In genomic region chr4:101355246-101355645, GRCh38 we compare ENCODE assay signal across 13 cellular contexts. TPM values are rescaled to one million over a fixed set of nuclear protein-coding genes. Genes with fewer than 3 reads are reported as not detected.
DNase-seq lines count a peak whose midpoint lies in the region; ATAC-seq, FAIRE-seq and TF ChIP-seq lines count a peak whose summit lies in the region.
"Had no signal": no experiment of that assay in that cellular context is flagged by ENCODE, and none has a peak within 500 bp of the region (broad histone marks: within the 10 kb centered on the region; RNA-seq: fewer than 3 reads in every experiment).

No MANE protein-coding gene starts in this region.

- H3K27me3 Mint-ChIP-seq in activated CD8-positive, alpha-beta T cell treated with anti-CD3 and anti-CD28 coated beads for 36 hours, result peaks cover 29% of the 10 kb centered on the region
- H3K27me3 Mint-ChIP-seq in endothelial cell (ENCODE audit: unreplicated experiment), result peaks cover 5% of the 10 kb centered on the region

- H3K9me3 ChIP-seq in DOHH2 (ENCODE audit: control insufficient read depth, insufficient read depth, low read length), result no peaks in the 10 kb centered on the region
- no peaks in the 10 kb centered on the region for H3K9me3 ChIP-seq in MM.1S (replicated peaks; ENCODE audit: insufficient read depth, low read length)
- H3K9me3 ChIP-seq in pancreas, result no peaks in the 10 kb centered on the region
- H3K9me3 ChIP-seq: BE2C, lower lobe of right lung had no signal

- TF ChIP-seq CTCF in DOHH2 (IDR thresholded peaks at IDR 0.05; ENCODE audit: low read depth, low read length, poor library complexity, severe bottlenecking) (no peak), MM.1S (IDR thresholded peaks at IDR 0.05; ENCODE audit: low read length) (no peak), pancreas (IDR thresholded peaks at IDR 0.05) (no peak), endothelial cell (IDR thresholded peaks at IDR 0.05; ENCODE audit: unreplicated experiment) (no peak)
- no peak for TF ChIP-seq CTCF in activated CD8-positive, alpha-beta T cell treated with anti-CD3 and anti-CD28 coated beads for 36 hours (IDR thresholded peaks at IDR 0.05)

- H3K4me1 ChIP-seq in DOHH2 (ENCODE audit: control insufficient read depth, low read length), result peaks cover 48% of the 10 kb centered on the region
- H3K4me1 ChIP-seq in MM.1S (ENCODE audit: low read length), result peaks cover 28% of the 10 kb centered on the region
- H3K4me1 ChIP-seq in pancreas, result peaks cover 0 to 10% (median 0%) of the 10 kb centered on the region in 3 donors

- H3K9me2 ChIP-seq in DOHH2 (replicated peaks; ENCODE audit: control insufficient read depth, low read length), result no peaks in the 10 kb centered on the region; the same call in 1 of the 2 replicates
- no peaks in the 10 kb centered on the region for H3K9me2 ChIP-seq in MM.1S (replicated peaks; ENCODE audit: insufficient read depth, low read length)

- H3K79me2 ChIP-seq in DOHH2 (ENCODE audit: control insufficient read depth, low read length), result no peaks in the 10 kb centered on the region
- H3K79me2 ChIP-seq in MM.1S (ENCODE audit: low read length), result no peaks in the 10 kb centered on the region

- H3K4me2 ChIP-seq in DOHH2 (ENCODE audit: low read length) (peak overlapping the region; percentile 78), MM.1S (ENCODE audit: low read depth, low read length) (peak overlapping the region; percentile 30)

- H3F3A ChIP-seq in DOHH2 (ENCODE audit: control insufficient read depth, insufficient read depth) (0 out of 2 replicates have a peak, but pooled peaks cover 3% of the 10 kb centered on the region), MM.1S (ENCODE audit: insufficient read depth, low read length) (no peaks in the 10 kb centered on the region)

- H3K9me3 Mint-ChIP-seq in activated CD8-positive, alpha-beta T cell treated with anti-CD3 and anti-CD28 coated beads for 36 hours, result no peaks in the 10 kb centered on the region
- no peaks in the 10 kb centered on the region for H3K9me3 Mint-ChIP-seq in endothelial cell (ENCODE audit: unreplicated experiment)
- H3K9me3 Mint-ChIP-seq: stimulated activated naive CD8-positive, alpha-beta T cell treated with anti-CD3 and anti-CD28 coated beads, Interleukin-15, Interleukin-2, amounts not matched to agents 100 ng/mL and 50 ng/mL, for 24 hours had no signal

- peak overlapping the region; percentile 47 for H3K27ac ChIP-seq in DOHH2 (ENCODE audit: low read depth, low read length)
- peak overlapping the region; percentile 59; the same call in 1 of the 2 replicates for H3K27ac ChIP-seq in MM.1S (ENCODE audit: low read length)
- H3K27ac ChIP-seq in pancreas, result no peak overlapping the region
- H3K27ac ChIP-seq: lower lobe of right lung had no signal

- no peaks in the 10 kb centered on the region for H3K36me3 ChIP-seq in DOHH2 (ENCODE audit: control insufficient read depth, low read length)
- H3K36me3 ChIP-seq in MM.1S (replicated peaks; ENCODE audit: insufficient read depth, low read length), result no peaks in the 10 kb centered on the region
- H3K36me3 ChIP-seq in pancreas, result no peaks in the 10 kb centered on the region
- H3K36me3 ChIP-seq: BE2C, lower lobe of right lung had no signal

- no peak overlapping the region; the same call in 1 of the 2 replicates for H3K9ac ChIP-seq in MM.1S (ENCODE audit: low read length)

- intact Hi-C loops in pancreas (cut with DNase I), result no loop called here
- intact Hi-C loops in activated CD8-positive, alpha-beta T cell treated with anti-CD3 and anti-CD28 coated beads for 36 hours (cut with micrococcal nuclease), result no loop called here

- H4K20me1 ChIP-seq in DOHH2 (ENCODE audit: control insufficient read depth, insufficient read depth, low read depth, low read length), result no peaks in the 10 kb centered on the region
- H4K20me1 ChIP-seq in MM.1S (ENCODE audit: insufficient read depth, low read length), result no peaks in the 10 kb centered on the region

- CTCF ChIA-PET in activated CD8-positive, alpha-beta T cell treated with anti-CD3 and anti-CD28 coated beads for 36 hours (lab: Charles Lee), result interaction anchor here (1.3 kb wide), 1 partner anchor 7 kb away, joined by 3 read pairs; no protein-coding TSS in a partner anchor

- no peak overlapping the region for H3K27ac Mint-ChIP-seq in activated CD8-positive, alpha-beta T cell treated with anti-CD3 and anti-CD28 coated beads for 36 hours
- H3K27ac Mint-ChIP-seq in endothelial cell (ENCODE audit: unreplicated experiment), result no peak overlapping the region
- H3K27ac Mint-ChIP-seq: stimulated activated naive CD8-positive, alpha-beta T cell treated with anti-CD3 and anti-CD28 coated beads, Interleukin-15, Interleukin-2, amounts not matched to agents 100 ng/mL and 50 ng/mL, for 24 hours had no signal

- H3K4me3 ChIP-seq in DOHH2 (ENCODE audit: low read length) (peak overlapping the region; percentile 64), MM.1S (ENCODE audit: low read length) (peak overlapping the region; percentile 5; the same call in 1 of the 2 replicates), pancreas (no peak overlapping the region)
- H3K4me3 ChIP-seq: lower lobe of right lung had no signal

- POLR2A ChIA-PET in activated CD8-positive, alpha-beta T cell treated with anti-CD3 and anti-CD28 coated beads for 36 hours (lab: Charles Lee), result no interaction called here

- no peaks in the 10 kb centered on the region for H3K4me1 Mint-ChIP-seq in activated CD8-positive, alpha-beta T cell treated with anti-CD3 and anti-CD28 coated beads for 36 hours (ENCODE audit: low read depth)
- H3K4me1 Mint-ChIP-seq in endothelial cell (ENCODE audit: unreplicated experiment), result peaks cover 4% of the 10 kb centered on the region

- H3K36me3 Mint-ChIP-seq in activated CD8-positive, alpha-beta T cell treated with anti-CD3 and anti-CD28 coated beads for 36 hours (ENCODE audit: low read depth), result no peaks in the 10 kb centered on the region
- no peaks in the 10 kb centered on the region for H3K36me3 Mint-ChIP-seq in endothelial cell (ENCODE audit: low read depth, unreplicated experiment)

- DNase-seq in MM.1S (peak; percentile 60), pancreas (no peak), endothelial cell (ENCODE audit: low spot score) (no peak)
- no peak for DNase-seq in activated CD4-positive, alpha-beta T cell treated with anti-CD3 and anti-CD28 coated beads, Interleukin-2, amount 50 U/mL, for 4 hours
- no peak for DNase-seq in activated CD8-positive, alpha-beta T cell treated with anti-CD3 and anti-CD28 coated beads for 36 hours
- DNase-seq: activated CD4-positive, alpha-beta T cell treated with anti-CD3 and anti-CD28 coated beads for 48 hours; anterior cingulate cortex; BE2C; lower lobe of right lung had no signal

- 76 to 77% methylated on average over 3 of the region's 3 CpGs for WGBS in pancreas, 2 donors

- H3K4me3 Mint-ChIP-seq in activated CD8-positive, alpha-beta T cell treated with anti-CD3 and anti-CD28 coated beads for 36 hours, result no peak overlapping the region
- no peak overlapping the region for H3K4me3 Mint-ChIP-seq in endothelial cell (ENCODE audit: unreplicated experiment)
- H3K4me3 Mint-ChIP-seq: stimulated activated naive CD8-positive, alpha-beta T cell treated with anti-CD3 and anti-CD28 coated beads, Interleukin-15, Interleukin-2, amounts not matched to agents 100 ng/mL and 50 ng/mL, for 24 hours had no signal

- FAIRE-seq in pancreas (lab: Jason Lieb, UNC), result no peak

- H2AFZ ChIP-seq in MM.1S (ENCODE audit: low read length), result peak overlapping the region; percentile 40

- peak; percentile 95 for ATAC-seq in GM19395 (IDR thresholded peaks at IDR 0.05; ENCODE audit: unreplicated experiment)
- peak; percentile 99 for ATAC-seq in HG02885 (IDR thresholded peaks at IDR 0.05; ENCODE audit: poor library complexity, unreplicated experiment)
- ATAC-seq in pancreas, result no peak
- ATAC-seq in activated CD8-positive, alpha-beta T cell treated with anti-CD3 and anti-CD28 coated beads for 36 hours, result no peak

- no peaks in the 10 kb centered on the region for H3K27me3 ChIP-seq in DOHH2 (ENCODE audit: control insufficient read depth, low read length)
- H3K27me3 ChIP-seq in MM.1S (replicated peaks; ENCODE audit: insufficient read depth, low read length), result no peaks in the 10 kb centered on the region
- H3K27me3 ChIP-seq in pancreas, result no peaks in the 10 kb centered on the region
- H3K27me3 ChIP-seq: BE2C had no signal

RNA-seq across cellular contexts. Expression of gene PPP3CA, which starts 7.9 kb away (rescaled TPM):
- total RNA-seq in pancreas, result 10 to 100 TPM in 5 of 6 donors, 1 to 10 TPM in 1; 10.0 to 22.7 (median 12.2) TPM
- polyA plus RNA-seq in pancreas, result 1 to 10 TPM; 4.9 to 7.2 TPM
- 10 to 100 TPM; 11.8 to 12.7 TPM for total RNA-seq in activated CD8-positive, alpha-beta T cell treated with anti-CD3 and anti-CD28 coated beads for 36 hours
- total RNA-seq in endothelial cell (ENCODE audit: unreplicated experiment), result 60.5 TPM

Comparison
In these comparisons a context has a peak if more than half of its experiments do, and no peak if none do; other contexts are left out.
1. H3K27ac ChIP-seq: peak in DOHH2 (single experiment) and MM.1S (single experiment); none in pancreas (0 of 4).
2. H3K4me3 ChIP-seq: peak in DOHH2 (single experiment) and MM.1S (single experiment); none in pancreas (0 of 4).
3. ATAC-seq: peak in GM19395 (single experiment) and HG02885 (single experiment); none in pancreas (0 of 4) and activated CD8-positive, alpha-beta T cell treated with anti-CD3 and anti-CD28 coated beads for 36 hours (single experiment).